ENCODE assay signal across 8 cellular contexts in the genomic region with DNA sequence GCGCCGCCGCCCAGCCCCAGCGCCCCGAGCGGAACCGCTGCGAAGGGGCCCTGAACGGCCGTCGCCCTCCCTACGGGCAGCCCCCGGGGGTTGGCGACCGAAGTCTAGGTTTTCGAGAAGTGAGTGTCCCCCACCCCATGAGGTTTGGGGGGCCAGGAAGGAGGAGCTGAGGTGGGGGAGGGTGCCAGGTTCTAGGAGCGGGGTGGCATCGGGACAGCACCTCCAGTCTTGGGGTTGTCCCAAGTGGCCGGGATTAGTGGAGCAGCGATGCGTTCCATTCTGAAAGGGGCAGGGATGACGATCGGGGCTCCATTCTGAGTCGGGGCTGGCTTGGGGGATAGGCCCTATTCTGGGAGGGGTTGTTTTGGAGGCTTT. TPM values are rescaled to one million over a fixed set of nuclear protein-coding genes. Genes with fewer than 3 reads are reported as not detected.
DNase-seq lines count a peak whose midpoint lies in the region; ATAC-seq and TF ChIP-seq lines count a peak whose summit lies in the region.

No MANE protein-coding gene starts in this region.

- H3K36me3 Mint-ChIP-seq in Caco-2 (ENCODE audit: insufficient read depth, unreplicated experiment) = peaks cover 6% of the 10 kb centered on the region
- H3K36me3 Mint-ChIP-seq in stimulated activated memory B cell treated with anti-CD40 and anti-IgM and Interleukin-4, amounts not matched to agents 10 μg/mL and 1 μg/mL and 100 μg/mL, for 72 hours = peaks cover 24% of the 10 kb centered on the region

- no peak overlapping the region for H3K9ac ChIP-seq in iPS-15b (ENCODE audit: low read depth, low read length)

- TF ChIP-seq CTCF in Caco-2 (IDR thresholded peaks at IDR 0.05; ENCODE audit: insufficient read depth in 1 of 2, low read depth in 1 of 2, low read length in 1 of 2, severe bottlenecking in 1 of 2, unreplicated experiment in 1 of 2) = no peak
- peak in 1 of 6 experiments; percentile 5 for TF ChIP-seq CTCF in adrenal gland (IDR thresholded peaks at IDR 0.05)

- H3K27me3 ChIP-seq in Caco-2 (replicated peaks; ENCODE audit: control insufficient read depth, insufficient read depth, low read length) (no peaks in the 10 kb centered on the region), adrenal gland (no peaks in the 10 kb centered on the region), iPS-15b (ENCODE audit: control insufficient read depth, insufficient read depth, low read length) (peaks cover 3% of the 10 kb centered on the region)

- ATAC-seq in HG03469 (IDR thresholded peaks at IDR 0.05; ENCODE audit: unreplicated experiment) (peak; percentile 15), GM18868 (IDR thresholded peaks at IDR 0.05; ENCODE audit: unreplicated experiment) (no peak)
- peak; percentile 2 for ATAC-seq in stimulated activated memory B cell treated with anti-CD40 and anti-IgM and Interleukin-4, amounts not matched to agents 10 μg/mL and 1 μg/mL and 100 μg/mL, for 72 hours

- H3K4me3 ChIP-seq in Caco-2 (ENCODE audit: low read depth, low read length) (peak overlapping the region; percentile 60), adrenal gland (peak overlapping the region; percentile 3 to 93 (median 62)), iPS-15b (ENCODE audit: low read depth, low read length) (peak overlapping the region; percentile 72)

- peak overlapping the region; percentile 99 for H3K27ac Mint-ChIP-seq in Caco-2 (ENCODE audit: unreplicated experiment)
- peak overlapping the region; percentile 95 for H3K27ac Mint-ChIP-seq in stimulated activated memory B cell treated with anti-CD40 and anti-IgM and Interleukin-4, amounts not matched to agents 10 μg/mL and 1 μg/mL and 100 μg/mL, for 72 hours

- H3K9me3 ChIP-seq in Caco-2 (no peaks in the 10 kb centered on the region), adrenal gland (replicated peaks in 1 of 3) (no peaks in the 10 kb centered on the region), iPS-15b (ENCODE audit: control insufficient read depth, insufficient read depth, low read length) (no peaks in the 10 kb centered on the region)

- CTCF ChIA-PET in Caco-2 (lab: Charles Lee) = interaction anchor here (1.4 to 1.7 kb wide), 3 partner anchors 36 to 89 kb away, joined by 5 to 7 read pairs (median 6); a partner anchor contains a TSS

- H3K27ac ChIP-seq in adrenal gland = peak overlapping the region in 4 of 5 donors; percentile 82 to 92 (median 86)

- TF ChIP-seq POLR2A in adrenal gland (IDR thresholded peaks at IDR 0.05) = no peak

- DNase-seq in Caco-2 (peak in 1 of 2 experiments; percentile 16), adrenal gland (peak in 4 of 7 donors; percentile 35 to 48 (median 40)), hippocampal formation (lab: John Stamatoyannopoulos, UW) (no peak), GM19240 (ENCODE audit: insufficient read length, low spot score) (no peak)

- intact Hi-C loops in Caco-2 (cut with micrococcal nuclease; ENCODE audit: unreplicated experiment) = loop anchor here (1.0 to 2.0 kb wide), 2 partner anchors 8 to 88 kb away; a partner anchor contains a TSS
- intact Hi-C loops in adrenal gland (cut with DNase I) = loop anchor here in 1 of 2 donors (10.0 kb wide), 1 partner anchor 100 kb away; a partner anchor contains a TSS

- BruUV-seq in Caco-2 (replicated peaks; lab: Mats Ljungman, UMichigan) = no TSS peak

- H3K4me1 ChIP-seq in Caco-2 = peaks cover 4% of the 10 kb centered on the region; the same call in 1 of the 2 replicates
- peaks cover 12 to 19% of the 10 kb centered on the region in 2 donors for H3K4me1 ChIP-seq in adrenal gland (replicated peaks in 1 of 2)
- peaks cover 3% of the 10 kb centered on the region for H3K4me1 ChIP-seq in iPS-15b (ENCODE audit: control insufficient read depth, insufficient read depth, low read length)

- no peaks in the 10 kb centered on the region for H3K27me3 Mint-ChIP-seq in Caco-2 (ENCODE audit: insufficient read depth, unreplicated experiment)
- H3K27me3 Mint-ChIP-seq in stimulated activated memory B cell treated with anti-CD40 and anti-IgM and Interleukin-4, amounts not matched to agents 10 μg/mL and 1 μg/mL and 100 μg/mL, for 72 hours = no peaks in the 10 kb centered on the region

- peaks cover 6% of the 10 kb centered on the region for H3K4me1 Mint-ChIP-seq in Caco-2 (ENCODE audit: low read depth, unreplicated experiment)
- peaks cover 33% of the 10 kb centered on the region for H3K4me1 Mint-ChIP-seq in stimulated activated memory B cell treated with anti-CD40 and anti-IgM and Interleukin-4, amounts not matched to agents 10 μg/mL and 1 μg/mL and 100 μg/mL, for 72 hours

- H3K36me3 ChIP-seq in Caco-2 (ENCODE audit: control insufficient read depth, insufficient read depth, low read length) (no peaks in the 10 kb centered on the region), adrenal gland (replicated peaks in 1 of 2) (peaks cover 0 to 26% of the 10 kb centered on the region in 2 donors), iPS-15b (ENCODE audit: control insufficient read depth, insufficient read depth, low read length) (no peaks in the 10 kb centered on the region)

- H3K9me3 Mint-ChIP-seq in Caco-2 (ENCODE audit: unreplicated experiment) = no peaks in the 10 kb centered on the region
- no peaks in the 10 kb centered on the region for H3K9me3 Mint-ChIP-seq in stimulated activated memory B cell treated with anti-CD40 and anti-IgM and Interleukin-4, amounts not matched to agents 10 μg/mL and 1 μg/mL and 100 μg/mL, for 72 hours

- POLR2A ChIA-PET in Caco-2 (lab: Charles Lee) = interaction anchor here (1.5 kb wide), 1 partner anchor 11 kb away, joined by 3 read pairs; a partner anchor contains a TSS

- 0 to 2% (median 0%) methylated on average over 7 to 24 of the region's 24 CpGs; no CpG with 5 or more reads in 1 of the 4 donors for WGBS in adrenal gland, 4 donors

- peak overlapping the region; percentile 94 for H3K4me3 Mint-ChIP-seq in Caco-2 (ENCODE audit: unreplicated experiment)
- peak overlapping the region; percentile 99 for H3K4me3 Mint-ChIP-seq in stimulated activated memory B cell treated with anti-CD40 and anti-IgM and Interleukin-4, amounts not matched to agents 10 μg/mL and 1 μg/mL and 100 μg/mL, for 72 hours

RNA-seq across cellular contexts. Expression of a gene that starts 0.4 kb away (rescaled TPM):
- total RNA-seq in Caco-2 (2022) (7.4 and 7.7 TPM in 2 replicates), adrenal gland (10 to 100 TPM; 11.4 to 26.6 (median 21.2) TPM)
- polyA plus RNA-seq in adrenal gland = 10 to 100 TPM; 10.7 to 51.3 (median 25.6) TPM

RNA-seq across cellular contexts. Expression of a gene that starts 7.9 kb away (rescaled TPM):
- total RNA-seq in Caco-2 (2022) (27.9 and 31.1 TPM in 2 replicates), adrenal gland (10 to 100 TPM; 27.2 to 43.5 (median 34.3) TPM)
- polyA plus RNA-seq in adrenal gland = 10 to 100 TPM in 2 of 3 donors, 1 to 10 TPM in 1; 3.6 to 43.3 (median 32.4) TPM

RNA-seq across cellular contexts. Expression of a gene that starts 10.8 kb away (rescaled TPM):
- total RNA-seq in Caco-2 (2022) (not detected in 2 replicates), adrenal gland (not detected)
- polyA plus RNA-seq in adrenal gland = under 1 TPM in 1 of 3 donors, not detected in 2; 0.67 TPM

RNA-seq across cellular contexts. Expression of a gene that starts 46.5 kb away (rescaled TPM):
- total RNA-seq in Caco-2 (2022) (123 and 129 TPM in 2 replicates), adrenal gland (100 to 1,000 TPM in 1 of 8 donors, 10 to 100 TPM in 7; 38.5 to 107 (median 57.1) TPM)
- 10 to 100 TPM; 14.3 to 50.4 (median 20.0) TPM for polyA plus RNA-seq in adrenal gland

RNA-seq across cellular contexts. Expression of a gene that starts 47.0 kb away (rescaled TPM):
- total RNA-seq in Caco-2 (2022) (not detected in 2 replicates), adrenal gland (not detected)
- polyA plus RNA-seq in adrenal gland = under 1 TPM in 2 of 3 donors, not detected in 1; 0.24 to 0.29 TPM

Comparison
In these comparisons a context has a peak if more than half of its experiments do, and no peak if none do; other contexts are left out.
1. DNase-seq: peak in adrenal gland (4 of 7); none in hippocampal formation (0 of 2) and GM19240 (single experiment).
2. Peak in every context shown above with its lines, with median percentiles within 50 percentile points of each other: H3K4me3 ChIP-seq.